In the genomic region with DNA sequence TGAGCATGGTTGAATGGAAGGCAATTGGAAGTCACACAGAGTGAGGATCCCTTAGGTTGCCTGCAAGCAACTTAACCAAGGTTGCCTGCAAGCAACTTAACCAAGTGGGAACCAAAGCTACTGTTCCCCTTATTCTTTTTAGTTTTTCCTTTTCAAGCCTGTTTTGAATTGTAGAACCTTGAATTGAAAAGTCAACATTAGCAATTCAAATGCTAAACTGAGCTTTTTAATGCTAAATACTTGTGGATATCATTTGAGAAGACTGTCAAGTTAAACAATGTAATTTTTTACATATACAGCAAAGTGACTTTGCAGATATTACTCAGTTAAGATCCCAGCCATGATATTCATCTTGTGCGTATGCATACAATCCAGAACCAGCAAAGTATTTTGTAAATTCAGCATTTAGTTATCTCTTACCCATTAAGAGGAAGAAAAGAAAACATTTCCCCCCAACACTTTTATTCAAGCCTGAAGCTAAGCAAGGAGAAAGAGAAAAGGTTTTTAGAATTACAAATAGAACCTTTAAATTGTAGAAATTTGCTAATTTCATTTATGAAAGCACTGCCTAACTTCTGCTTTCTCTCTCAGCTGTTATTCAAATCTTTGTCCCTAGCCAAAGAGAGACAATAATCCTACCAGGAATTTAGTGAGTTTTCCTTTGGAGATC, we compare ENCODE assay signal across 19 cellular contexts.
A peak's percentile ranks its signal among the peaks of the same experiment; 100 is the strongest.
DNase-seq lines count a peak whose midpoint lies in the region; FAIRE-seq and TF ChIP-seq lines count a peak whose summit lies in the region.
"Had no signal": no experiment of that assay in that cellular context is flagged by ENCODE, and none has a peak within 500 bp of the region (broad histone marks: within the 10 kb centered on the region; RNA-seq: fewer than 3 reads in every experiment).

No MANE protein-coding gene starts in this region.

- no peak overlapping the region for H3K27ac Mint-ChIP-seq in T-helper 2 cell treated with Interferon-gamma antibody and Interleukin-4, amounts not matched to agents 5 μg/mL and 100 μg/mL, for 36 hours
- H3K27ac Mint-ChIP-seq in activated naive CD4-positive, alpha-beta T cell treated with anti-CD3 and anti-CD28 coated beads for 36 hours = no peak overlapping the region

- peaks cover 3% of the 10 kb centered on the region; the same call in 1 of the 2 replicates for H3K36me3 ChIP-seq in HUES6 (ENCODE audit: control insufficient read depth, insufficient read depth, low read length)
- H3K36me3 ChIP-seq in H1 (ENCODE audit: control insufficient read depth in 2 of 4, insufficient read depth in 4 of 4, low read length in 3 of 4) = peaks cover 0 to 19% (median 4%) of the 10 kb centered on the region in 4 experiments; a peak in 2 of 8 replicates
- H3K36me3 ChIP-seq in iPS-18a (ENCODE audit: control insufficient read depth, low read depth, low read length) = no peaks in the 10 kb centered on the region
- H3K36me3 ChIP-seq: BE2C had no signal

- H2AK5ac ChIP-seq in H1 (ENCODE audit: low read depth, low read length) = no peak overlapping the region

- POLR2A ChIA-PET in H1 (lab: Charles Lee; ENCODE audit: partially characterized antibody) = no interaction called here

- FAIRE-seq in H1 (lab: Jason Lieb, UNC) = peak; percentile 90
- FAIRE-seq: K562 had no signal

- CTCF ChIA-PET in H1 (lab: Charles Lee; ENCODE audit: partially characterized antibody) = no interaction called here
- CTCF ChIA-PET in activated naive CD4-positive, alpha-beta T cell treated with anti-CD3 and anti-CD28 coated beads for 36 hours (lab: Charles Lee) = no interaction called here

- no peak for TF ChIP-seq POLR2A in H1 (IDR thresholded peaks at IDR 0.05; ENCODE audit: control extremely low read depth in 1 of 2, low read depth in 2 of 2, low read length in 2 of 2)

- H3K9me3 ChIP-seq in HUES6 (ENCODE audit: control insufficient read depth, insufficient read depth, low read depth, low read length) (peaks cover 40% of the 10 kb centered on the region), H1 (ENCODE audit: insufficient read depth in 2 of 2, low read depth in 1 of 2, low read length in 1 of 2) (peaks cover 10 to 11% of the 10 kb centered on the region in 2 experiments; a peak in 3 of 4 replicates), iPS-18a (ENCODE audit: control insufficient read depth, low read depth, low read length) (peaks cover 24% of the 10 kb centered on the region)
- H3K9me3 ChIP-seq: BE2C had no signal

- H3K4me3 Mint-ChIP-seq in T-helper 2 cell treated with Interferon-gamma antibody and Interleukin-4, amounts not matched to agents 5 μg/mL and 100 μg/mL, for 36 hours = no peak overlapping the region
- no peak overlapping the region for H3K4me3 Mint-ChIP-seq in activated naive CD4-positive, alpha-beta T cell treated with anti-CD3 and anti-CD28 coated beads for 36 hours

- H3K23me2 ChIP-seq in H1 (ENCODE audit: low read depth, low read length) = no peaks in the 10 kb centered on the region

- H4K8ac ChIP-seq in H1 (ENCODE audit: extremely low read depth, insufficient read depth, low read length) = no peak overlapping the region

- TF ChIP-seq RAD21 in H1 (IDR thresholded peaks at IDR 0.05 in 1 of 2, conservative IDR thresholded peaks at IDR 0.05 in 1 of 2; ENCODE audit: low read depth in 2 of 2, low read length in 2 of 2) = no peak

- no peak overlapping the region for H2BK15ac ChIP-seq in H1 (ENCODE audit: low read length)

- peak overlapping the region; percentile 95 for H4K5ac ChIP-seq in H1 (ENCODE audit: insufficient read length, low read depth, low read length)

- no peaks in the 10 kb centered on the region for H3K27me3 Mint-ChIP-seq in T-helper 2 cell treated with Interferon-gamma antibody and Interleukin-4, amounts not matched to agents 5 μg/mL and 100 μg/mL, for 36 hours (ENCODE audit: low read depth)
- H3K27me3 Mint-ChIP-seq in activated naive CD4-positive, alpha-beta T cell treated with anti-CD3 and anti-CD28 coated beads for 36 hours (ENCODE audit: low read depth) = no peaks in the 10 kb centered on the region

- no peak overlapping the region for H2BK20ac ChIP-seq in H1 (ENCODE audit: low read length)

- no peaks in the 10 kb centered on the region for H4K20me1 ChIP-seq in H1 (replicated peaks in 1 of 2; ENCODE audit: control insufficient read depth in 1 of 2, insufficient read depth in 2 of 2, low read length in 2 of 2)

- H3K36me3 Mint-ChIP-seq in T-helper 2 cell treated with Interferon-gamma antibody and Interleukin-4, amounts not matched to agents 5 μg/mL and 100 μg/mL, for 36 hours (ENCODE audit: low read depth) = no peaks in the 10 kb centered on the region
- no peaks in the 10 kb centered on the region for H3K36me3 Mint-ChIP-seq in activated naive CD4-positive, alpha-beta T cell treated with anti-CD3 and anti-CD28 coated beads for 36 hours (ENCODE audit: low read depth)

- no peak overlapping the region for H2BK12ac ChIP-seq in H1 (ENCODE audit: low read depth, low read length)

- peak overlapping the region; percentile 96; the same call in 1 of the 2 replicates for H2BK5ac ChIP-seq in H1 (ENCODE audit: low read depth, low read length)

- H3K14ac ChIP-seq in H1 (ENCODE audit: insufficient read length) = no peak overlapping the region

- no peak overlapping the region; the same call in 1 of the 2 replicates for H3K18ac ChIP-seq in H1 (ENCODE audit: extremely low read depth, low read length)

- H2BK120ac ChIP-seq in H1 (replicated peaks; ENCODE audit: low read depth, low read length) = no peak overlapping the region

- no peak for TF ChIP-seq EP300 in H1 (IDR thresholded peaks at IDR 0.05; ENCODE audit: borderline replicate concordance in 1 of 2, low read depth in 2 of 2, low read length in 2 of 2)

- no peak overlapping the region for H2AFZ ChIP-seq in H1 (ENCODE audit: low read length)
- H2AFZ ChIP-seq: GM23248 had no signal

- no peaks in the 10 kb centered on the region for H3K4me1 Mint-ChIP-seq in T-helper 2 cell treated with Interferon-gamma antibody and Interleukin-4, amounts not matched to agents 5 μg/mL and 100 μg/mL, for 36 hours (ENCODE audit: low read depth)
- no peaks in the 10 kb centered on the region for H3K4me1 Mint-ChIP-seq in activated naive CD4-positive, alpha-beta T cell treated with anti-CD3 and anti-CD28 coated beads for 36 hours (ENCODE audit: low read depth)

- H3K23ac ChIP-seq in H1 (ENCODE audit: insufficient read length) = no peak overlapping the region

- no peaks in the 10 kb centered on the region for H3K79me1 ChIP-seq in H1 (ENCODE audit: low read depth, low read length)

- peaks cover 8% of the 10 kb centered on the region; the same call in 1 of the 2 replicates for H3K4me1 ChIP-seq in HUES6 (ENCODE audit: control insufficient read depth, insufficient read depth, low read length)
- H3K4me1 ChIP-seq in H1 (replicated peaks in 1 of 4; ENCODE audit: control insufficient read depth in 3 of 4, insufficient read depth in 4 of 4, low read length in 3 of 4) = peaks cover 0 to 17% (median 3%) of the 10 kb centered on the region in 4 experiments; a peak in 4 of 7 replicates
- H3K4me1 ChIP-seq in iPS-18a (ENCODE audit: control insufficient read depth, low read depth, low read length) = peaks cover 20% of the 10 kb centered on the region
- H3K4me1 ChIP-seq: BE2C had no signal

- intact Hi-C loops in activated naive CD4-positive, alpha-beta T cell treated with anti-CD3 and anti-CD28 coated beads for 36 hours (cut with micrococcal nuclease) = no loop called here

- H4K91ac ChIP-seq in H1 (replicated peaks; ENCODE audit: insufficient read length, low read length) = no peak overlapping the region

- H3K9me3 Mint-ChIP-seq in T-helper 2 cell treated with Interferon-gamma antibody and Interleukin-4, amounts not matched to agents 5 μg/mL and 100 μg/mL, for 36 hours = peaks cover 7% of the 10 kb centered on the region
- H3K9me3 Mint-ChIP-seq in activated naive CD4-positive, alpha-beta T cell treated with anti-CD3 and anti-CD28 coated beads for 36 hours = peaks cover 6% of the 10 kb centered on the region

- H3K9ac ChIP-seq in HUES6 (ENCODE audit: low read length) (no peak overlapping the region), H1 (replicated peaks in 1 of 4; ENCODE audit: extremely low read depth in 1 of 4, low read depth in 3 of 4, low read length in 3 of 4) (no peak overlapping the region), iPS-18a (ENCODE audit: low read length) (no peak overlapping the region)
- H3K9ac ChIP-seq: GM23248 had no signal

- TF ChIP-seq CTCF in H1 (IDR thresholded peaks at IDR 0.05; ENCODE audit: control extremely low read depth in 1 of 3, insufficient read depth in 1 of 3, low read depth in 1 of 3, low read length in 3 of 3) = no peak

- peak overlapping the region; percentile 68 for H3K27ac ChIP-seq in HUES6 (ENCODE audit: low read depth, low read length)
- H3K27ac ChIP-seq in H1 (ENCODE audit: low read depth, low read length) = peak overlapping the region; percentile 49; the same call in 1 of the 2 replicates
- H3K27ac ChIP-seq in iPS-18a (ENCODE audit: low read length) = peak overlapping the region; percentile 80
- H3K27ac ChIP-seq: GM23248 had no signal

- no peaks in the 10 kb centered on the region for H3K79me2 ChIP-seq in H1 (ENCODE audit: control insufficient read depth in 1 of 2, insufficient read depth in 2 of 2, low read length in 2 of 2)

- H3K4me2 ChIP-seq in H1 (ENCODE audit: insufficient read depth in 1 of 2, low read depth in 2 of 2, low read length in 2 of 2) = peak overlapping the region; percentile 21 to 24; a peak in 1 of 4 replicates

- H3K56ac ChIP-seq in H1 (replicated peaks; ENCODE audit: insufficient read length, low read depth, low read length) = no peak overlapping the region

- H3K4ac ChIP-seq in H1 (replicated peaks; ENCODE audit: insufficient read length, low read depth, low read length) = no peak overlapping the region

- DNase-seq in H1 (ENCODE audit: low read depth in 1 of 2, low spot score in 2 of 2) (no peak), NCI-H2171 treated with DMSO at 0.1 percent for 48 hours (lab: John Stamatoyannopoulos, UW) (no peak), NCI-H1436 treated with DMSO at 0.1 percent for 48 hours (lab: John Stamatoyannopoulos, UW) (no peak)
- DNase-seq in T-helper 2 cell treated with Interferon-gamma antibody and Interleukin-4, amounts not matched to agents 5 μg/mL and 100 μg/mL, for 36 hours (ENCODE audit: low spot score) = no peak
- no peak for DNase-seq in activated naive CD4-positive, alpha-beta T cell treated with anti-CD3 and anti-CD28 coated beads for 36 hours
- DNase-seq: BE2C; DMS79; GM23248; MM.1S; NCI-H1092; NCI-H1436; NCI-H1930; NCI-H2227 treated with DMSO at 0.1 percent for 48 hours; NCI-H510A; NCI-H774; NK-92 treated with Interleukin-12 subunit alpha and Interleukin-12 subunit beta, amount 100 ng/mL, for 24 hours had no signal

- H3K4me3 ChIP-seq in HUES6 (ENCODE audit: low read depth, low read length) (no peak overlapping the region), H1 (ENCODE audit: extremely low read depth in 1 of 4, insufficient read depth in 2 of 4, low read depth in 3 of 4, low read length in 4 of 4) (peak overlapping the region in 1 of 4 experiments; percentile 17; a peak in 1 of 8 replicates), iPS-18a (ENCODE audit: low read length) (no peak overlapping the region)
- H3K4me3 ChIP-seq: GM23248, K562 had no signal

- no peaks in the 10 kb centered on the region for H3K27me3 ChIP-seq in HUES6 (ENCODE audit: control insufficient read depth, insufficient read depth, low read length)
- no peaks in the 10 kb centered on the region for H3K27me3 ChIP-seq in H1 (replicated peaks in 1 of 4; ENCODE audit: control insufficient read depth in 3 of 4, extremely low read depth in 1 of 4, insufficient read depth in 3 of 4, low read length in 3 of 4)
- no peaks in the 10 kb centered on the region for H3K27me3 ChIP-seq in iPS-18a (ENCODE audit: control insufficient read depth, insufficient read depth, low read length)
- H3K27me3 ChIP-seq: BE2C had no signal

- 19% methylated on average over 1 of the region's 1 CpG; no CpG with 5 or more reads in 1 of the 2 experiments for WGBS in H1 (ENCODE audit: extremely low coverage in 1 of 2, insufficient coverage in 1 of 2, insufficient read length in 1 of 2, insufficient replicate concordance in 2 of 2, low coverage in 1 of 2, low lambda C conversion rate in 2 of 2, missing lambda C conversion rate in 1 of 2), 2 experiments
